8 cellular contexts compared by ENCODE assay signal in the genomic region with DNA sequence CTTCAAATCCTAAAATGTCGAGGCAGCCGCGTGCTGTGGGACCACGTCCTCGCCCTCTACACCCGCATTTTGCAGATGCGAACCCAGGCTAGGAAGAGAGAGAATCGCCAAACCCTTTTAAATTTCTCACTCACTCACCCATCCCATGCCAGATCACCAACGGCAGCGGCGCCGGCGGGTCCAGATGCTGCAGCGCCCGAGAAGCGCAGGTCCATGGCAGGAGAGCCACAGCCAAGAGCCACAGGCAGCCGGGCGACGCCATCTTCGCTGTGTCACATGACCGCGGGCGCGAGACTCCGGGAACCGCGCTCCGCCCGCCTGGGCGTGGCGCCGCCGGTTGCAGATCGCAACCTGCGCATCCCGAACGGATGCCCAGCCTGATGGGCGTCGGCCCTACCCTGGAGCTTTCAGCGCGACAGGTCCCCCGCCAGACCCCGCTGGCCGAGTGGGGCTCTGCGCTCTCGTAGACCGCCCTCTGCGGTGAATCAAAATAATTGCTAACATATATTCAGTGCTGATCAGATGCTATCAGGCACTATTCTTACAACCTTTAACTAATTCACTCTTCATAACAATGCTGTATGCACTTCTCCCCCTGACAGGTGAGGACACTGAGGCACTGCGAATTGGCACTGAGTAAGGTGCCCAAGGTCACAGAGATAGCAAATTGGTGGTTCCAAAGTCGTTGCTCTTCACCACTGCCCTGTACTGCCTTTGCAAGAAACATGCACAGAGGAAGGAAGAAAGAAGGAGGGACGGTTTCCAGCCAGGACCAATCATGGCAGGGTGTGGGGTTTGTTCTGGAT.
DNase-seq lines count a peak whose midpoint lies in the region; ATAC-seq and TF ChIP-seq lines count a peak whose summit lies in the region.

Gene PPT1 (minus strand): TSS at position 276 of the 806 bp plus-strand sequence. CDS start 14 bp downstream, at position 262.

- no peaks in the 10 kb centered on the region for H3K27me3 ChIP-seq in layer of hippocampus (ENCODE audit: control insufficient read depth, insufficient read depth, low read length)

- TF ChIP-seq CTCF in choroid plexus epithelial cell (conservative IDR thresholded peaks at IDR 0.05; ENCODE audit: low read depth, low read length) = peak; percentile 26

- DNase-seq in NCI-H2081 (lab: John Stamatoyannopoulos, UW) (peak; percentile 88 to 93), NCI-H2081 treated with DMSO at 0.1 percent for 48 hours (lab: John Stamatoyannopoulos, UW) (no peak), NCI-H345 treated with DMSO at 0.1 percent for 48 hours (lab: John Stamatoyannopoulos, UW; ENCODE audit: unreplicated experiment) (peak; percentile 75), choroid plexus epithelial cell (ENCODE audit: low read depth) (peak; percentile 60)
- DNase-seq in activated CD4-positive, alpha-beta T cell treated with anti-CD3 and anti-CD28 coated beads for 4 hours = peak; percentile 67 to 70
- peak; percentile 47 to 73 (median 56) for DNase-seq in stimulated activated CD4-positive, alpha-beta T cell treated with anti-CD3 and anti-CD28 coated beads, Interleukin-1b, Interleukin-23, amount 100 ng/mL, for 24 hours (ENCODE audit: low read depth in 4 of 4, low spot score in 1 of 4)

- H3K27ac ChIP-seq in layer of hippocampus (ENCODE audit: low read depth, low read length) = peak within 1 kb of the TSS; percentile 75

- peak; percentile 73 for ATAC-seq in HG03103 (IDR thresholded peaks at IDR 0.05; ENCODE audit: low read depth, unreplicated experiment)

- H3K4me3 ChIP-seq in choroid plexus epithelial cell (ENCODE audit: low read depth, low read length) = peak within 1 kb of the TSS; percentile 85
